In the genomic region with DNA sequence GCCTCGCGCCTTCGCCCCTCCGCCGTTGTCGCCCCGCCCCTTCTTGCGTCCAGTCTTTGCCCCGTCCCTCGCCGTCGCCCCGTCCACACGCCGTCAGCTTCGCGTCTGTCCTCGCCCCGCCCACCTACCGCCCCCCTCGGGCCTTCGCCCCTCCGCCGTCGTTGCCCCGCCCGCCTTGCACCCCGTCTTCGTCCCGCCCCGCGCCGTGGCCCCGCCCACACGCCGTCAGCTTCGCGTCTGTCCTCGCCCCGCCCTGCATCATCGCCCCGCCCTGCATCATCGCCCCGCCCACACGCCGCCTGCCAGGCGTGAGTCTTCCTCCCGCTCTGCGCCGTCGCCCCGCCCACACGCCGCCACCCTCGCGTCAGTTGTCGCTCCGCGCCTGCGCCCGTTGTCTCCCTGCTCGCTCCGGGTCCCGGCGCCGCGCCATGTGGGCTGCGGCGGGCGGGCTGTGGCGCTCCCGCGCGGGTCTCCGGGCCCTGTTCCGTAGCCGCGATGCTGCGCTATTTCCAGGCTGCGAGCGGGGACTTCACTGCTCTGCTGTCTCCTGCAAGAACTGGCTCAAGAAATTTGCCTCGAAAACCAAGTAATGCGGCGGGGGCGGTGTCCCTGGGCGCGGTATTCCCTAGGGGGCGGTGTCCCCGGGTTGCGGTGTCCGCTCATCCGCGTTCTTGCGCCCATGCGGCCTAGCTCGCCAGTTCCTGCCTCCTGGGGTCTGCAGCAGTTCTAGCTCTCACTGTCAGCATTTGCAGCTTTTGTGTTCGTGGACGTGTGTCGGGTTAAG, we compare ENCODE assay signal across 1 cellular context.
A peak's percentile ranks its signal among the peaks of the same experiment; 100 is the strongest.
TF ChIP-seq lines count a peak whose summit lies in the region.

A gene with protein sequence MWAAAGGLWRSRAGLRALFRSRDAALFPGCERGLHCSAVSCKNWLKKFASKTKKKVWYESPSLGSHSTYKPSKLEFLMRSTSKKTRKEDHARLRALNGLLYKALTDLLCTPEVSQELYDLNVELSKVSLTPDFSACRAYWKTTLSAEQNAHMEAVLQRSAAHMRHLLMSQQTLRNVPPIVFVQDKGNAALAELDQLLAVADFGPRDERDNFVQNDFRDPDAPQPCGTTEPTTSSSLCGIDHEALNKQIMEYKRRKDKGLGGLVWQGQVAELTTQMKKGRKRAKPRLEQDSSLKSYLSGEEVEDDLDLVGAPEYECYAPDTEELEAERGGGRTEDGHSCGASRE (plus strand): TSS at position 367 of the 784 bp plus-strand sequence. CDS start 62 bp downstream, at position 429.

TF ChIP-seq in HepG2, 621 proteins besides CTCF, POLR2A, EP300 and RAD21 (continued from another document and continues in another):
- TF ChIP-seq, protein P1, sequence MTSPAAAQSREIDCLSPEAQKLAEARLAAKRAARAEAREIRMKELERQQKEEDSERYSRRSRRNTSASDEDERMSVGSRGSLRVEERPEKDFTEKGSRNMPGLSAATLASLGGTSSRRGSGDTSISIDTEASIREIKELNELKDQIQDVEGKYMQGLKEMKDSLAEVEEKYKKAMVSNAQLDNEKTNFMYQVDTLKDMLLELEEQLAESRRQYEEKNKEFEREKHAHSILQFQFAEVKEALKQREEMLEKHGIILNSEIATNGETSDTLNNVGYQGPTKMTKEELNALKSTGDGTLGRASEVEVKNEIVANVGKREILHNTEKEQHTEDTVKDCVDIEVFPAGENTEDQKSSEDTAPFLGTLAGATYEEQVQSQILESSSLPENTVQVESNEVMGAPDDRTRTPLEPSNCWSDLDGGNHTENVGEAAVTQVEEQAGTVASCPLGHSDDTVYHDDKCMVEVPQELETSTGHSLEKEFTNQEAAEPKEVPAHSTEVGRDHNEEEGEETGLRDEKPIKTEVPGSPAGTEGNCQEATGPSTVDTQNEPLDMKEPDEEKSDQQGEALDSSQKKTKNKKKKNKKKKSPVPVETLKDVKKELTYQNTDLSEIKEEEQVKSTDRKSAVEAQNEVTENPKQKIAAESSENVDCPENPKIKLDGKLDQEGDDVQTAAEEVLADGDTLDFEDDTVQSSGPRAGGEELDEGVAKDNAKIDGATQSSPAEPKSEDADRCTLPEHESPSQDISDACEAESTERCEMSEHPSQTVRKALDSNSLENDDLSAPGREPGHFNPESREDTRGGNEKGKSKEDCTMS (CRISPR knock-in tag; conservative IDR thresholded peaks at IDR 0.05) = no peak
- TF ChIP-seq PPARG (CRISPR knock-in tag; conservative IDR thresholded peaks at IDR 0.05) (no peak), ARID5B (CRISPR knock-in tag; IDR thresholded peaks at IDR 0.05) (no peak), ZIK1 (CRISPR knock-in tag; IDR thresholded peaks at IDR 0.05; ENCODE audit: borderline replicate concordance, low read depth) (peak; percentile 52; the same call in 1 of the 2 replicates), ZMYM2 (CRISPR knock-in tag; IDR thresholded peaks at IDR 0.05) (no peak), ZNF570 (CRISPR knock-in tag; IDR thresholded peaks at IDR 0.05; ENCODE audit: borderline replicate concordance) (no peak), ZNF543 (CRISPR knock-in tag; IDR thresholded peaks at IDR 0.05) (peak; percentile 59; the same call in 1 of the 2 replicates), ELK4 (CRISPR knock-in tag; IDR thresholded peaks at IDR 0.05; ENCODE audit: borderline replicate concordance) (no peak), ZNF589 (CRISPR knock-in tag; conservative IDR thresholded peaks at IDR 0.05) (no peak), ESRRA (CRISPR knock-in tag; IDR thresholded peaks at IDR 0.05; ENCODE audit: low read depth) (0 out of 2 replicates have a peak, but pooled peaks have one; percentile 61), ZBTB33 (CRISPR knock-in tag; IDR thresholded peaks at IDR 0.05) (0 out of 2 replicates have a peak, but pooled peaks have one; percentile 44), KMT2B (CRISPR knock-in tag; IDR thresholded peaks at IDR 0.05) (no peak), ZSCAN29 (CRISPR knock-in tag; conservative IDR thresholded peaks at IDR 0.05) (peak; percentile 90), KDM1A (CRISPR knock-in tag; IDR thresholded peaks at IDR 0.05) (no peak), TFAP4 (IDR thresholded peaks at IDR 0.05; ENCODE audit: borderline replicate concordance, low read depth) (no peak; the same call in 1 of the 2 replicates), KLF13 (CRISPR knock-in tag; IDR thresholded peaks at IDR 0.05) (no peak; the same call in 1 of the 2 replicates), ZNF296 (CRISPR knock-in tag; conservative IDR thresholded peaks at IDR 0.05) (no peak), NFAT5 (CRISPR knock-in tag; IDR thresholded peaks at IDR 0.05) (peak; percentile 82; the same call in 1 of the 2 replicates), ZNF232 (CRISPR knock-in tag; IDR thresholded peaks at IDR 0.05; ENCODE audit: borderline replicate concordance) (peak; percentile 71; the same call in 1 of the 2 replicates)
- TF ChIP-seq, protein P2, sequence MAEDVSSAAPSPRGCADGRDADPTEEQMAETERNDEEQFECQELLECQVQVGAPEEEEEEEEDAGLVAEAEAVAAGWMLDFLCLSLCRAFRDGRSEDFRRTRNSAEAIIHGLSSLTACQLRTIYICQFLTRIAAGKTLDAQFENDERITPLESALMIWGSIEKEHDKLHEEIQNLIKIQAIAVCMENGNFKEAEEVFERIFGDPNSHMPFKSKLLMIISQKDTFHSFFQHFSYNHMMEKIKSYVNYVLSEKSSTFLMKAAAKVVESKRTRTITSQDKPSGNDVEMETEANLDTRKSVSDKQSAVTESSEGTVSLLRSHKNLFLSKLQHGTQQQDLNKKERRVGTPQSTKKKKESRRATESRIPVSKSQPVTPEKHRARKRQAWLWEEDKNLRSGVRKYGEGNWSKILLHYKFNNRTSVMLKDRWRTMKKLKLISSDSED (CRISPR knock-in tag; IDR thresholded peaks at IDR 0.05) = 0 out of 2 replicates have a peak, but pooled peaks have one; percentile 15
- TF ChIP-seq, protein P3, sequence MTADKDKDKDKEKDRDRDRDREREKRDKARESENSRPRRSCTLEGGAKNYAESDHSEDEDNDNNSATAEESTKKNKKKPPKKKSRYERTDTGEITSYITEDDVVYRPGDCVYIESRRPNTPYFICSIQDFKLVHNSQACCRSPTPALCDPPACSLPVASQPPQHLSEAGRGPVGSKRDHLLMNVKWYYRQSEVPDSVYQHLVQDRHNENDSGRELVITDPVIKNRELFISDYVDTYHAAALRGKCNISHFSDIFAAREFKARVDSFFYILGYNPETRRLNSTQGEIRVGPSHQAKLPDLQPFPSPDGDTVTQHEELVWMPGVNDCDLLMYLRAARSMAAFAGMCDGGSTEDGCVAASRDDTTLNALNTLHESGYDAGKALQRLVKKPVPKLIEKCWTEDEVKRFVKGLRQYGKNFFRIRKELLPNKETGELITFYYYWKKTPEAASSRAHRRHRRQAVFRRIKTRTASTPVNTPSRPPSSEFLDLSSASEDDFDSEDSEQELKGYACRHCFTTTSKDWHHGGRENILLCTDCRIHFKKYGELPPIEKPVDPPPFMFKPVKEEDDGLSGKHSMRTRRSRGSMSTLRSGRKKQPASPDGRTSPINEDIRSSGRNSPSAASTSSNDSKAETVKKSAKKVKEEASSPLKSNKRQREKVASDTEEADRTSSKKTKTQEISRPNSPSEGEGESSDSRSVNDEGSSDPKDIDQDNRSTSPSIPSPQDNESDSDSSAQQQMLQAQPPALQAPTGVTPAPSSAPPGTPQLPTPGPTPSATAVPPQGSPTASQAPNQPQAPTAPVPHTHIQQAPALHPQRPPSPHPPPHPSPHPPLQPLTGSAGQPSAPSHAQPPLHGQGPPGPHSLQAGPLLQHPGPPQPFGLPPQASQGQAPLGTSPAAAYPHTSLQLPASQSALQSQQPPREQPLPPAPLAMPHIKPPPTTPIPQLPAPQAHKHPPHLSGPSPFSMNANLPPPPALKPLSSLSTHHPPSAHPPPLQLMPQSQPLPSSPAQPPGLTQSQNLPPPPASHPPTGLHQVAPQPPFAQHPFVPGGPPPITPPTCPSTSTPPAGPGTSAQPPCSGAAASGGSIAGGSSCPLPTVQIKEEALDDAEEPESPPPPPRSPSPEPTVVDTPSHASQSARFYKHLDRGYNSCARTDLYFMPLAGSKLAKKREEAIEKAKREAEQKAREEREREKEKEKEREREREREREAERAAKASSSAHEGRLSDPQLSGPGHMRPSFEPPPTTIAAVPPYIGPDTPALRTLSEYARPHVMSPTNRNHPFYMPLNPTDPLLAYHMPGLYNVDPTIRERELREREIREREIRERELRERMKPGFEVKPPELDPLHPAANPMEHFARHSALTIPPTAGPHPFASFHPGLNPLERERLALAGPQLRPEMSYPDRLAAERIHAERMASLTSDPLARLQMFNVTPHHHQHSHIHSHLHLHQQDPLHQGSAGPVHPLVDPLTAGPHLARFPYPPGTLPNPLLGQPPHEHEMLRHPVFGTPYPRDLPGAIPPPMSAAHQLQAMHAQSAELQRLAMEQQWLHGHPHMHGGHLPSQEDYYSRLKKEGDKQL (CRISPR knock-in tag; IDR thresholded peaks at IDR 0.05; ENCODE audit: low read depth) = no peak
